19 cellular contexts compared by ENCODE assay signal in genomic region chr11:115477410-115477809, GRCh38. TPM values are rescaled to one million over a fixed set of nuclear protein-coding genes. Genes with fewer than 3 reads are reported as not detected.
DNase-seq lines count a peak whose midpoint lies in the region; ATAC-seq, FAIRE-seq and TF ChIP-seq lines count a peak whose summit lies in the region.
"Had no signal": no experiment of that assay in that cellular context is flagged by ENCODE, and none has a peak within 500 bp of the region (broad histone marks: within the 10 kb centered on the region; RNA-seq: fewer than 3 reads in every experiment).

No MANE protein-coding gene starts in this region.

- TF ChIP-seq POLR2A in GM12892 (IDR thresholded peaks at IDR 0.05; ENCODE audit: low read depth, low read length), result no peak

- DNase-seq in DMS53 (lab: John Stamatoyannopoulos, UW) (peak; percentile 34), DMS53 treated with DMSO at 0.1 percent for 48 hours (lab: John Stamatoyannopoulos, UW; ENCODE audit: unreplicated experiment) (no peak), GM12892 (ENCODE audit: insufficient read length) (no peak), NCI-H69 (lab: John Stamatoyannopoulos, UW) (peak; percentile 32), pons (ENCODE audit: low spot score) (peak; percentile 42), KG1 (lab: John Stamatoyannopoulos, UW) (no peak), glomerular visceral epithelial cell (ENCODE audit: extremely low spot score) (no peak)
- DNase-seq: C1 segment of cervical spinal cord; CD8-positive, alpha-beta T cell; GOT3; HCEC 1CT; Karpas-422; NCI-H1694; NCI-H2107; NCI-H510A; NK-92 treated with Interleukin-12 subunit alpha and Interleukin-12 subunit beta, amount 100 ng/mL, for 24 hours; SIG-M5 had no signal

- peak; percentile 62 for FAIRE-seq in GM12892 (lab: Jason Lieb, UNC)

- no peak for ATAC-seq in GM19397 (IDR thresholded peaks at IDR 0.05; ENCODE audit: unreplicated experiment)
- ATAC-seq: CD8-positive, alpha-beta T cell; Panc1 had no signal

RNA-seq across cellular contexts. Expression of gene CADM1, which starts 26.8 kb away (rescaled TPM):
- 13.6 TPM for polyA plus RNA-seq in GM12892 (2012; ENCODE audit: missing spikeins)

Comparison
In these comparisons a context has a peak if more than half of its experiments do, and no peak if none do; other contexts are left out.
1. DNase-seq: peak in DMS53 (single experiment), NCI-H69 (single experiment) and pons (single experiment); none in DMS53 treated with DMSO at 0.1 percent for 48 hours (single experiment), GM12892 (single experiment), KG1 (single experiment) and glomerular visceral epithelial cell (single experiment).